Comparison of ENCODE assay signal across 35 cellular contexts in genomic region chrX:29707088-29707487, GRCh38.
"Had no signal": no experiment of that assay in that cellular context is flagged by ENCODE, and none has a peak within 500 bp of the region (broad histone marks: within the 10 kb centered on the region; RNA-seq: fewer than 3 reads in every experiment).

No MANE protein-coding gene starts in this region.

- H3K27me3 ChIP-seq: adrenal gland, cardiac muscle cell had no signal

- H3K27me3 Mint-ChIP-seq: activated B cell treated with CpG ODN at 0.5 μM for 24 hours; activated CD4-positive, alpha-beta memory T cell treated with anti-CD3 and anti-CD28 coated beads for 36 hours; activated CD4-positive, alpha-beta T cell treated with anti-CD3 and anti-CD28 coated beads, Interleukin-2, amount 10 ng/mL, durations not matched to agents 24 days and 14 days; activated CD8-positive, alpha-beta T cell treated with anti-CD3 and anti-CD28 coated beads for 36 hours; activated naive CD8-positive, alpha-beta T cell treated with anti-CD3 and anti-CD28 coated beads for 36 hours; activated T-helper 17 cell treated with anti-CD3 and anti-CD28 coated beads, Interleukin-2, amount 50 U/mL, for 72 hours; brain; central memory CD8-positive, alpha-beta T cell had no signal

- DNase-seq: activated B cell treated with CpG ODN at 0.5 μM for 24 hours; activated CD4-positive, alpha-beta memory T cell treated with anti-CD3 and anti-CD28 coated beads for 36 hours; activated CD4-positive, alpha-beta T cell treated with anti-CD3 and anti-CD28 coated beads for 4 hours; activated CD4-positive, alpha-beta T cell treated with anti-CD3 and anti-CD28 coated beads, Interleukin-2, amount 10 ng/mL, durations not matched to agents 24 days and 14 days; activated CD4-positive, alpha-beta T cell treated with anti-CD3 and anti-CD28 coated beads, Interleukin-2, amount 50 U/mL, for 1 hour; activated CD4-positive, alpha-beta T cell treated with anti-CD3 and anti-CD28 coated beads, Interleukin-2, amount 50 U/mL, for 4 hours; activated CD4-positive, CD25-positive, alpha-beta regulatory T cell treated with anti-CD3 and anti-CD28 coated beads, Interleukin-2, amount 50 U/mL, for 72 hours; activated CD8-positive, alpha-beta memory T cell treated with anti-CD3 and anti-CD28 coated beads, Interleukin-2, amount 50 U/mL, for 4 hours; activated CD8-positive, alpha-beta T cell treated with anti-CD3 and anti-CD28 coated beads for 36 hours; activated effector memory CD4-positive, alpha-beta T cell treated with anti-CD3 and anti-CD28 coated beads, Interleukin-2, amount 50 U/mL, for 16 hours; activated gamma-delta T cell treated with Interleukin-2 at 50 U/mL for 16 hours; activated naive CD4-positive, alpha-beta T cell; activated naive CD4-positive, alpha-beta T cell treated with anti-CD3 and anti-CD28 coated beads for 36 hours; activated naive CD4-positive, alpha-beta T cell treated with anti-CD3 and anti-CD28 coated beads, Interleukin-2, amount 50 U/mL, for 16 hours; activated naive CD8-positive, alpha-beta T cell treated with anti-CD3 and anti-CD28 coated beads for 36 hours; activated T-cell treated with anti-CD3 and anti-CD28 coated beads for 4 hours; activated T-cell treated with anti-CD3 and anti-CD28 coated beads, Interleukin-2, amount 50 U/mL, for 1 hour; activated T-cell treated with anti-CD3 and anti-CD28 coated beads, Interleukin-2, amount 50 U/mL, for 4 hours; activated T-cell treated with anti-CD3 and anti-CD28 coated beads, Interleukin-2, amount 50 U/mL, for 72 hours; adrenal gland; amniotic stem cell; aorta; caudate nucleus; cerebellar nuclear complex; T-helper 2 cell; T-helper 9 cell had no signal

- H3K36me3 ChIP-seq: adrenal gland, cardiac muscle cell had no signal

- H3K27ac Mint-ChIP-seq: activated B cell treated with CpG ODN at 0.5 μM for 24 hours; activated CD4-positive, alpha-beta memory T cell treated with anti-CD3 and anti-CD28 coated beads for 36 hours; activated CD4-positive, alpha-beta T cell treated with anti-CD3 and anti-CD28 coated beads, Interleukin-2, amount 10 ng/mL, durations not matched to agents 24 days and 14 days; activated CD8-positive, alpha-beta T cell treated with anti-CD3 and anti-CD28 coated beads for 36 hours; activated naive CD4-positive, alpha-beta T cell treated with anti-CD3 and anti-CD28 coated beads for 36 hours; activated naive CD4-positive, alpha-beta T cell treated with anti-CD3 and anti-CD28 coated beads, Interleukin-2, amount 50 U/mL, for 72 hours; activated naive CD8-positive, alpha-beta T cell treated with anti-CD3 and anti-CD28 coated beads for 36 hours; activated T-cell treated with anti-CD3 and anti-CD28 coated beads, Interleukin-2, amount 50 U/mL, for 72 hours; activated T-helper 1 cell treated with anti-CD3 and anti-CD28 coated beads, Interleukin-12 subunit alpha, Interleukin-12 subunit beta, Interleukin-2, Interleukin-4 antibody, amounts not matched to agents 30 ng/mL and 10 ng/mL and 1 ng/mL, durations not matched to agents 14 hours and 24 hours and 36 hours; activated T-helper 17 cell treated with anti-CD3 and anti-CD28 coated beads, Interleukin-2, amount 50 U/mL, for 72 hours; brain; T-helper 1 cell treated with Interleukin-12 subunit alpha and Interleukin-12 subunit beta and Interleukin-4 antibody, amounts not matched to agents 30 μg/mL and 1 μg/mL, for 36 hours; T-helper 2 cell treated with Interferon-gamma antibody and Interleukin-4, amounts not matched to agents 5 μg/mL and 100 μg/mL, for 36 hours had no signal

- H3K27ac ChIP-seq: adrenal gland, cardiac muscle cell, VCaP had no signal

- H3K4me3 ChIP-seq: adrenal gland, cardiac muscle cell had no signal

- H3K9me3 ChIP-seq: adrenal gland had no signal

- ATAC-seq: activated CD8-positive, alpha-beta T cell treated with anti-CD3 and anti-CD28 coated beads for 36 hours; activated naive CD4-positive, alpha-beta T cell treated with anti-CD3 and anti-CD28 coated beads, Interleukin-2, amount 50 U/mL, for 72 hours; activated T-cell treated with anti-CD3 and anti-CD28 coated beads, Interleukin-2, amount 50 U/mL, for 4 hours; activated T-cell treated with anti-CD3 and anti-CD28 coated beads, Interleukin-2, amount 50 U/mL, for 72 hours; activated T-helper 17 cell treated with anti-CD3 and anti-CD28 coated beads, Interleukin-2, amount 50 U/mL, for 72 hours had no signal

- H3K9me3 Mint-ChIP-seq: activated CD4-positive, alpha-beta T cell treated with anti-CD3 and anti-CD28 coated beads, Interleukin-2, amount 10 ng/mL, durations not matched to agents 24 days and 14 days; activated CD8-positive, alpha-beta T cell treated with anti-CD3 and anti-CD28 coated beads for 36 hours; activated T-helper 17 cell treated with anti-CD3 and anti-CD28 coated beads, Interleukin-2, amount 50 U/mL, for 72 hours had no signal

- H3K4me3 Mint-ChIP-seq: activated B cell treated with CpG ODN at 0.5 μM for 24 hours; activated CD4-positive, alpha-beta memory T cell treated with anti-CD3 and anti-CD28 coated beads for 36 hours; activated CD4-positive, alpha-beta T cell treated with anti-CD3 and anti-CD28 coated beads, Interleukin-2, amount 10 ng/mL, durations not matched to agents 24 days and 14 days; activated CD8-positive, alpha-beta T cell treated with anti-CD3 and anti-CD28 coated beads for 36 hours; activated naive CD4-positive, alpha-beta T cell treated with anti-CD3 and anti-CD28 coated beads for 36 hours; activated naive CD8-positive, alpha-beta T cell treated with anti-CD3 and anti-CD28 coated beads for 36 hours; activated T-cell treated with anti-CD3 and anti-CD28 coated beads, Interleukin-2, amount 50 U/mL, for 4 hours; activated T-cell treated with anti-CD3 and anti-CD28 coated beads, Interleukin-2, amount 50 U/mL, for 72 hours; activated T-helper 1 cell treated with anti-CD3 and anti-CD28 coated beads, Interleukin-12 subunit alpha, Interleukin-12 subunit beta, Interleukin-2, Interleukin-4 antibody, amounts not matched to agents 30 ng/mL and 10 ng/mL and 1 ng/mL, durations not matched to agents 14 hours and 24 hours and 36 hours; activated T-helper 17 cell treated with anti-CD3 and anti-CD28 coated beads, Interleukin-2, amount 50 U/mL, for 72 hours; brain; central memory CD8-positive, alpha-beta T cell; T-helper 1 cell treated with Interleukin-12 subunit alpha and Interleukin-12 subunit beta and Interleukin-4 antibody, amounts not matched to agents 30 μg/mL and 1 μg/mL, for 36 hours; T-helper 2 cell treated with Interferon-gamma antibody and Interleukin-4, amounts not matched to agents 5 μg/mL and 100 μg/mL, for 36 hours had no signal

- H3K4me1 ChIP-seq: adrenal gland had no signal

- H3K4me1 Mint-ChIP-seq: activated B cell treated with CpG ODN at 0.5 μM for 24 hours; activated CD4-positive, alpha-beta T cell treated with anti-CD3 and anti-CD28 coated beads, Interleukin-2, amount 10 ng/mL, durations not matched to agents 24 days and 14 days; activated naive CD8-positive, alpha-beta T cell treated with anti-CD3 and anti-CD28 coated beads for 36 hours; activated T-helper 17 cell treated with anti-CD3 and anti-CD28 coated beads, Interleukin-2, amount 50 U/mL, for 72 hours; brain; central memory CD8-positive, alpha-beta T cell had no signal

- H3K36me3 Mint-ChIP-seq: activated CD4-positive, alpha-beta memory T cell treated with anti-CD3 and anti-CD28 coated beads for 36 hours; activated naive CD4-positive, alpha-beta T cell treated with anti-CD3 and anti-CD28 coated beads, Interleukin-2, amount 50 U/mL, for 72 hours; activated naive CD8-positive, alpha-beta T cell treated with anti-CD3 and anti-CD28 coated beads for 36 hours; brain had no signal
